22 cellular contexts compared by ENCODE assay signal in genomic region chrX:68199062-68199848, GRCh38.
"Had no signal": no experiment of that assay in that cellular context is flagged by ENCODE, and none has a peak within 500 bp of the region (broad histone marks: within the 10 kb centered on the region; RNA-seq: fewer than 3 reads in every experiment).

No MANE protein-coding gene starts in this region.

- H3K27ac ChIP-seq: cardiac muscle cell had no signal

- H3K4me3 ChIP-seq: cardiac muscle cell had no signal

- H3K27ac Mint-ChIP-seq: activated CD4-positive, alpha-beta memory T cell treated with anti-CD3 and anti-CD28 coated beads for 36 hours; activated CD4-positive, alpha-beta T cell treated with anti-CD3 and anti-CD28 coated beads, Interleukin-2, amount 10 ng/mL, durations not matched to agents 7 days and 5 days; activated naive CD4-positive, alpha-beta T cell treated with anti-CD3 and anti-CD28 coated beads for 36 hours; activated naive CD8-positive, alpha-beta T cell; activated T-helper 17 cell treated with anti-CD3 and anti-CD28 coated beads, Interleukin-2, amount 50 U/mL, for 72 hours; T-helper 1 cell treated with Interleukin-12 subunit alpha and Interleukin-12 subunit beta and Interleukin-4 antibody, amounts not matched to agents 30 μg/mL and 1 μg/mL, for 36 hours; WTC11 had no signal

- ATAC-seq: activated T-helper 17 cell treated with anti-CD3 and anti-CD28 coated beads, Interleukin-2, amount 50 U/mL, for 72 hours; WTC11 had no signal

- DNase-seq: activated CD4-positive, alpha-beta memory T cell treated with anti-CD3 and anti-CD28 coated beads for 36 hours; activated CD4-positive, alpha-beta T cell treated with anti-CD3 and anti-CD28 coated beads for 1 hour; activated CD4-positive, alpha-beta T cell treated with anti-CD3 and anti-CD28 coated beads, Interleukin-2, amount 10 ng/mL, durations not matched to agents 7 days and 5 days; activated gamma-delta T cell; activated naive CD4-positive, alpha-beta T cell treated with anti-CD3 and anti-CD28 coated beads for 36 hours; activated T-cell treated with anti-CD3 and anti-CD28 coated beads for 4 hours; activated T-cell treated with anti-CD3 and anti-CD28 coated beads, Interleukin-2, amount 50 U/mL, for 48 hours; amygdala; Kasumi-1; KBM-7; NCI-H1092; NCI-H1930; NCI-H510A treated with DMSO at 0.1 percent for 48 hours; NCI-H69; NK-92 treated with Interleukin-12 subunit alpha and Interleukin-12 subunit beta, amount 100 ng/mL, for 24 hours; SHP77 had no signal

- H3K4me1 Mint-ChIP-seq: activated CD4-positive, alpha-beta T cell treated with anti-CD3 and anti-CD28 coated beads, Interleukin-2, amount 10 ng/mL, durations not matched to agents 7 days and 5 days; activated T-helper 17 cell treated with anti-CD3 and anti-CD28 coated beads, Interleukin-2, amount 50 U/mL, for 72 hours had no signal

- H3K36me3 Mint-ChIP-seq: activated CD4-positive, alpha-beta memory T cell treated with anti-CD3 and anti-CD28 coated beads for 36 hours; activated naive CD8-positive, alpha-beta T cell; brain had no signal

- H3K27me3 Mint-ChIP-seq: activated CD4-positive, alpha-beta memory T cell treated with anti-CD3 and anti-CD28 coated beads for 36 hours; activated CD4-positive, alpha-beta T cell treated with anti-CD3 and anti-CD28 coated beads, Interleukin-2, amount 10 ng/mL, durations not matched to agents 7 days and 5 days; activated naive CD8-positive, alpha-beta T cell; activated T-helper 17 cell treated with anti-CD3 and anti-CD28 coated beads, Interleukin-2, amount 50 U/mL, for 72 hours; brain had no signal

- H3K36me3 ChIP-seq: cardiac muscle cell had no signal

- H3K9me3 Mint-ChIP-seq: activated CD4-positive, alpha-beta memory T cell treated with anti-CD3 and anti-CD28 coated beads for 36 hours; activated CD4-positive, alpha-beta T cell treated with anti-CD3 and anti-CD28 coated beads, Interleukin-2, amount 10 ng/mL, durations not matched to agents 7 days and 5 days; activated naive CD4-positive, alpha-beta T cell treated with anti-CD3 and anti-CD28 coated beads for 36 hours; activated T-helper 17 cell treated with anti-CD3 and anti-CD28 coated beads, Interleukin-2, amount 50 U/mL, for 72 hours; brain; T-helper 1 cell treated with Interleukin-12 subunit alpha and Interleukin-12 subunit beta and Interleukin-4 antibody, amounts not matched to agents 30 μg/mL and 1 μg/mL, for 36 hours; WTC11 had no signal

- H3K27me3 ChIP-seq: cardiac muscle cell had no signal

- H3K4me3 Mint-ChIP-seq: activated CD4-positive, alpha-beta memory T cell treated with anti-CD3 and anti-CD28 coated beads for 36 hours; activated CD4-positive, alpha-beta T cell treated with anti-CD3 and anti-CD28 coated beads, Interleukin-2, amount 10 ng/mL, durations not matched to agents 7 days and 5 days; activated naive CD4-positive, alpha-beta T cell treated with anti-CD3 and anti-CD28 coated beads for 36 hours; activated naive CD8-positive, alpha-beta T cell; activated T-helper 17 cell treated with anti-CD3 and anti-CD28 coated beads, Interleukin-2, amount 50 U/mL, for 72 hours; brain; T-helper 1 cell treated with Interleukin-12 subunit alpha and Interleukin-12 subunit beta and Interleukin-4 antibody, amounts not matched to agents 30 μg/mL and 1 μg/mL, for 36 hours; WTC11 had no signal
